ENCODE assay signal across 10 cellular contexts in the genomic region with DNA sequence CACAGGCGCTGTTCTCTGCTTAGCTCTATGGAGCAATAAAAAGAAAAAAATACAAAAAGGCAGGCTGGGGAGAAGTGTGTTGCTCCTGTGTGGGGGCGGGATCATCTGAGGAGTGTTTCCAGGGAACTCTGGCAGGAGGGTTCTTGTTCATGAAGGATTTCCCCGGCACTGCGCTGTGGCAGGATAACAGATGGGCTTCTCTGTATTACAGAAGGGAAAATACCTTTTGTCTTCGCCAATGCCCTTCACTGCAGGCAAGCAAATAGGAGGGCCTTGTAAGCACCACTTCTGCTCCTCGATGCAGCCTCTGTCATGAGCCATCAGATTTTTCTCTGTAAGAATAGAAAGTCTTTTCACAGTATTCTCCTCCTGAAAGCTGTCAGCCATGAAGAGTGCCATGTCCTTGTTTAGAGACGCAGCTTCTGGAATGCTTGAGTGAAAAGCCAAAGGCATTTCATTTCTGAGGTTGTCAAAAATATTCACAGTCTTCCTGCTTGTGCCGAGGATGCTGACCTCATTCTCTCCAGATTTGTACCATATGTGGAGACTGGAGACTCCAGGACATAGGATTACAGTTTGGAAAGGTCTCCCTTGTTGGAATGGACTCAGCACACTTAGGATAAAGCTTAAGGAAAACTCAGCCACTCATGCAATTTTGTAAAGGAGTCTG.
A peak's percentile ranks its signal among the peaks of the same experiment; 100 is the strongest.
DNase-seq lines count a peak whose midpoint lies in the region; ATAC-seq, FAIRE-seq and TF ChIP-seq lines count a peak whose summit lies in the region.
"Had no signal": no experiment of that assay in that cellular context is flagged by ENCODE, and none has a peak within 500 bp of the region (broad histone marks: within the 10 kb centered on the region; RNA-seq: fewer than 3 reads in every experiment).

No MANE protein-coding gene starts in this region.

- TF ChIP-seq EP300 in HepG2 (IDR thresholded peaks at IDR 0.05; ENCODE audit: low read depth in 2 of 2, low read length in 2 of 2) (no peak), HepG2 (CRISPR knock-in tag; IDR thresholded peaks at IDR 0.05; ENCODE audit: borderline replicate concordance) (no peak)

- WGBS in HepG2 (ENCODE audit: low lambda C conversion rate) = 6% methylated on average over 7 of the region's 8 CpGs

- H3K36me3 ChIP-seq in muscle layer of colon (ENCODE audit: insufficient read depth, low read length) = no peaks in the 10 kb centered on the region
- H3K36me3 ChIP-seq in uterus = no peaks in the 10 kb centered on the region
- H3K36me3 ChIP-seq in HepG2 (replicated peaks in 1 of 2; ENCODE audit: control insufficient read depth in 1 of 2, insufficient read depth in 2 of 2, low read length in 2 of 2) = no peaks in the 10 kb centered on the region

- TF ChIP-seq CTCF in dorsolateral prefrontal cortex (IDR thresholded peaks at IDR 0.05 in 54 of 56, conservative IDR thresholded peaks at IDR 0.05 in 2 of 56; ENCODE audit: low read depth in 1 of 56, partially characterized antibody in 56 of 56) (no peak), uterus (IDR thresholded peaks at IDR 0.05) (no peak), HepG2 (CRISPR knock-in tag; IDR thresholded peaks at IDR 0.05) (no peak), foreskin keratinocyte (conservative IDR thresholded peaks at IDR 0.05) (no peak)

- no peaks in the 10 kb centered on the region; the same call in 1 of the 2 replicates for H4K20me1 ChIP-seq in HepG2 (ENCODE audit: insufficient read depth, low read length)

- H2AFZ ChIP-seq in HepG2 (ENCODE audit: low read length) = no peak overlapping the region

- H3K9ac ChIP-seq in muscle layer of colon (ENCODE audit: low read length) = no peak overlapping the region
- no peak overlapping the region for H3K9ac ChIP-seq in HepG2 (ENCODE audit: insufficient read depth, low read depth, low read length)

- H3K9me3 ChIP-seq in muscle layer of colon (ENCODE audit: low read length) = no peaks in the 10 kb centered on the region
- H3K9me3 ChIP-seq in uterus = no peaks in the 10 kb centered on the region
- H3K9me3 ChIP-seq in HepG2 (ENCODE audit: low read length) = no peaks in the 10 kb centered on the region

- TF ChIP-seq POLR2A in uterus (IDR thresholded peaks at IDR 0.05) = no peak
- TF ChIP-seq POLR2A in HepG2 (IDR thresholded peaks at IDR 0.05; ENCODE audit: insufficient read depth in 1 of 2, low read depth in 2 of 2, low read length in 2 of 2) = no peak

- intact Hi-C loops in dorsolateral prefrontal cortex (cut with DNase I) (no loop called here), uterus (cut with DNase I; ENCODE audit: low total_unique reads) (no loop called here), HepG2 (cut with micrococcal nuclease; ENCODE audit: unreplicated experiment) (no loop called here)

- H3K27ac ChIP-seq in dorsolateral prefrontal cortex (peak overlapping the region in 27 of 59 donors; percentile 7 to 76 (median 31)), muscle layer of colon (ENCODE audit: low read depth, low read length) (peak overlapping the region; percentile 32), uterus (peak overlapping the region; percentile 51 to 70), HepG2 (ENCODE audit: extremely low read length, insufficient read depth, low read length) (no peak overlapping the region), foreskin keratinocyte (no peak overlapping the region)

- no peak overlapping the region for H3K4me2 ChIP-seq in HepG2 (ENCODE audit: low read depth, low read length)

- H3K79me2 ChIP-seq in HepG2 (ENCODE audit: insufficient read depth, low read length) = no peaks in the 10 kb centered on the region

- H3K27me3 ChIP-seq in dorsolateral prefrontal cortex = peaks cover 0 to 2% (median 0%) of the 10 kb centered on the region in 45 donors
- H3K27me3 ChIP-seq in muscle layer of colon (ENCODE audit: control insufficient read depth in 1 of 2, insufficient read depth in 2 of 2, low read length in 2 of 2) = no peaks in the 10 kb centered on the region
- no peaks in the 10 kb centered on the region for H3K27me3 ChIP-seq in uterus
- no peaks in the 10 kb centered on the region; a peak in 1 of 5 replicates for H3K27me3 ChIP-seq in HepG2 (ENCODE audit: control insufficient read depth in 1 of 2, insufficient read depth in 2 of 2, low read length in 2 of 2)
- peaks cover 5% of the 10 kb centered on the region for H3K27me3 ChIP-seq in foreskin keratinocyte

- no peak for FAIRE-seq in HepG2 (lab: Jason Lieb, UNC)

- POLR2A ChIA-PET in HepG2 (lab: Yijun Ruan, JAX) = no interaction called here

- no peak for ATAC-seq in GM19328 (IDR thresholded peaks at IDR 0.05; ENCODE audit: unreplicated experiment)
- no peak for ATAC-seq in HepG2
- no peak for ATAC-seq in foreskin keratinocyte

- no peak for TF ChIP-seq RAD21 in HepG2 (CRISPR knock-in tag; IDR thresholded peaks at IDR 0.05)

- DNase-seq in NCI-H446 treated with DMSO at 0.1 percent for 48 hours (lab: John Stamatoyannopoulos, UW) (peak; percentile 83), dorsolateral prefrontal cortex (peak in 8 of 10 donors; percentile 41 to 69 (median 58)), uterus (peak; percentile 45 to 59), HepG2 (ENCODE audit: low spot score) (no peak), foreskin keratinocyte (no peak)
- DNase-seq: effector CD4-positive, alpha-beta T cell; NCI-H510A; stimulated activated naive CD8-positive, alpha-beta T cell treated with anti-CD3 and anti-CD28 coated beads, Interleukin-15, amount 100 ng/mL, for 72 hours had no signal

- no TSS peak for BruUV-seq in HepG2 (replicated peaks; lab: Mats Ljungman, UMichigan)

- CTCF ChIA-PET in HepG2 (lab: Yijun Ruan, JAX; ENCODE audit: low intra/inter-chr PET ratio, low total read pairs) = no interaction called here

- in situ Hi-C loops in HepG2 (cut with HindIII; ENCODE audit: extremely low pct_ligation_motif_present, low pct_unique_long_range_greater_than_20kb) = no loop called here

- peak overlapping the region in 26 of 59 donors; percentile 2 to 45 (median 28) for H3K4me3 ChIP-seq in dorsolateral prefrontal cortex
- H3K4me3 ChIP-seq in muscle layer of colon (ENCODE audit: low read depth in 1 of 2, low read length in 2 of 2) = peak overlapping the region; percentile 1 to 46
- peak overlapping the region in 1 of 2 donors; percentile 9 for H3K4me3 ChIP-seq in uterus
- no peak overlapping the region for H3K4me3 ChIP-seq in HepG2 (replicated peaks in 1 of 3; ENCODE audit: insufficient read depth in 1 of 3, low read depth in 2 of 3, low read length in 3 of 3)

- peaks cover 23% of the 10 kb centered on the region for H3K4me1 ChIP-seq in muscle layer of colon (ENCODE audit: insufficient read depth, low read length)
- no peaks in the 10 kb centered on the region for H3K4me1 ChIP-seq in uterus
- no peaks in the 10 kb centered on the region for H3K4me1 ChIP-seq in HepG2 (ENCODE audit: insufficient read depth, low read length)
- no peaks in the 10 kb centered on the region for H3K4me1 ChIP-seq in foreskin keratinocyte

TF ChIP-seq in HepG2, 621 proteins besides CTCF, POLR2A, EP300 and RAD21 (continues in another document):
- TF ChIP-seq, protein P1, sequence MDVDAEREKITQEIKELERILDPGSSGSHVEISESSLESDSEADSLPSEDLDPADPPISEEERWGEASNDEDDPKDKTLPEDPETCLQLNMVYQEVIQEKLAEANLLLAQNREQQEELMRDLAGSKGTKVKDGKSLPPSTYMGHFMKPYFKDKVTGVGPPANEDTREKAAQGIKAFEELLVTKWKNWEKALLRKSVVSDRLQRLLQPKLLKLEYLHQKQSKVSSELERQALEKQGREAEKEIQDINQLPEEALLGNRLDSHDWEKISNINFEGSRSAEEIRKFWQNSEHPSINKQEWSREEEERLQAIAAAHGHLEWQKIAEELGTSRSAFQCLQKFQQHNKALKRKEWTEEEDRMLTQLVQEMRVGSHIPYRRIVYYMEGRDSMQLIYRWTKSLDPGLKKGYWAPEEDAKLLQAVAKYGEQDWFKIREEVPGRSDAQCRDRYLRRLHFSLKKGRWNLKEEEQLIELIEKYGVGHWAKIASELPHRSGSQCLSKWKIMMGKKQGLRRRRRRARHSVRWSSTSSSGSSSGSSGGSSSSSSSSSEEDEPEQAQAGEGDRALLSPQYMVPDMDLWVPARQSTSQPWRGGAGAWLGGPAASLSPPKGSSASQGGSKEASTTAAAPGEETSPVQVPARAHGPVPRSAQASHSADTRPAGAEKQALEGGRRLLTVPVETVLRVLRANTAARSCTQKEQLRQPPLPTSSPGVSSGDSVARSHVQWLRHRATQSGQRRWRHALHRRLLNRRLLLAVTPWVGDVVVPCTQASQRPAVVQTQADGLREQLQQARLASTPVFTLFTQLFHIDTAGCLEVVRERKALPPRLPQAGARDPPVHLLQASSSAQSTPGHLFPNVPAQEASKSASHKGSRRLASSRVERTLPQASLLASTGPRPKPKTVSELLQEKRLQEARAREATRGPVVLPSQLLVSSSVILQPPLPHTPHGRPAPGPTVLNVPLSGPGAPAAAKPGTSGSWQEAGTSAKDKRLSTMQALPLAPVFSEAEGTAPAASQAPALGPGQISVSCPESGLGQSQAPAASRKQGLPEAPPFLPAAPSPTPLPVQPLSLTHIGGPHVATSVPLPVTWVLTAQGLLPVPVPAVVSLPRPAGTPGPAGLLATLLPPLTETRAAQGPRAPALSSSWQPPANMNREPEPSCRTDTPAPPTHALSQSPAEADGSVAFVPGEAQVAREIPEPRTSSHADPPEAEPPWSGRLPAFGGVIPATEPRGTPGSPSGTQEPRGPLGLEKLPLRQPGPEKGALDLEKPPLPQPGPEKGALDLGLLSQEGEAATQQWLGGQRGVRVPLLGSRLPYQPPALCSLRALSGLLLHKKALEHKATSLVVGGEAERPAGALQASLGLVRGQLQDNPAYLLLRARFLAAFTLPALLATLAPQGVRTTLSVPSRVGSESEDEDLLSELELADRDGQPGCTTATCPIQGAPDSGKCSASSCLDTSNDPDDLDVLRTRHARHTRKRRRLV (CRISPR knock-in tag; IDR thresholded peaks at IDR 0.05) = no peak
- TF ChIP-seq HMGA1 (CRISPR knock-in tag; conservative IDR thresholded peaks at IDR 0.05) (no peak), ZNF20 (CRISPR knock-in tag; IDR thresholded peaks at IDR 0.05) (no peak), PPARG (CRISPR knock-in tag; conservative IDR thresholded peaks at IDR 0.05) (no peak), RCOR2 (CRISPR knock-in tag; IDR thresholded peaks at IDR 0.05) (no peak)
- TF ChIP-seq, protein P2, sequence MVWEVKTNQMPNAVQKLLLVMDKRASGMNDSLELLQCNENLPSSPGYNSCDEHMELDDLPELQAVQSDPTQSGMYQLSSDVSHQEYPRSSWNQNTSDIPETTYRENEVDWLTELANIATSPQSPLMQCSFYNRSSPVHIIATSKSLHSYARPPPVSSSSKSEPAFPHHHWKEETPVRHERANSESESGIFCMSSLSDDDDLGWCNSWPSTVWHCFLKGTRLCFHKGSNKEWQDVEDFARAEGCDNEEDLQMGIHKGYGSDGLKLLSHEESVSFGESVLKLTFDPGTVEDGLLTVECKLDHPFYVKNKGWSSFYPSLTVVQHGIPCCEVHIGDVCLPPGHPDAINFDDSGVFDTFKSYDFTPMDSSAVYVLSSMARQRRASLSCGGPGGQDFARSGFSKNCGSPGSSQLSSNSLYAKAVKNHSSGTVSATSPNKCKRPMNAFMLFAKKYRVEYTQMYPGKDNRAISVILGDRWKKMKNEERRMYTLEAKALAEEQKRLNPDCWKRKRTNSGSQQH (CRISPR knock-in tag; IDR thresholded peaks at IDR 0.05; ENCODE audit: low read depth) = no peak

Comparison
In these comparisons a context has a peak if more than half of its experiments do, and no peak if none do; other contexts are left out.
1. DNase-seq: peak in NCI-H446 treated with DMSO at 0.1 percent for 48 hours (single experiment), dorsolateral prefrontal cortex (8 of 10) and uterus (2 of 2); none in HepG2 (single experiment) and foreskin keratinocyte (0 of 2).
2. H3K27ac ChIP-seq: peak in muscle layer of colon (single experiment) and uterus (2 of 2); none in HepG2 (single experiment) and foreskin keratinocyte (single experiment).
3. H3K4me3 ChIP-seq: peak in muscle layer of colon (2 of 2); none in HepG2 (0 of 3).